ENCODE assay signal across 15 cellular contexts in the genomic region with DNA sequence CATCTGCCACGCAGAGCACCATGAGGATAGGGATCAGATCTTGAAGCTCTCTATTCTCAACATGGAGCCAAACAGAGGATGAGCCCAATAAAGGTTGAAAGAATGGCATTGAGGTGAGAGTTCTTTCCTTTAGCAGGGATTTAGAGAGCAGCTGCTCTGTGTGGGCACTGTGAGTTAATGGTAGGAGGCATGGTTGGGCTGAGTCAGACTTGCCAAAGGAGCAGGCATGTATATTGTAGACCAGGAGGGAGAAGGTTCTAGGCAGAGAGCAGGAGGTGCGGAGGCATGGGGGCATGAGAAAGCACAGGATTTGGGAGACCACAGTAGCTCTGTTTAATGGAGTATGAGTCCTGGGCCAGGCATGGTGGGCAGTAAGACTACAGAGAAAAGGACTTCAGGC. TPM values are rescaled to one million over a fixed set of nuclear protein-coding genes. Genes with fewer than 3 reads are reported as not detected.
DNase-seq lines count a peak whose midpoint lies in the region; TF ChIP-seq lines count a peak whose summit lies in the region.
"Had no signal": no experiment of that assay in that cellular context is flagged by ENCODE, and none has a peak within 500 bp of the region (broad histone marks: within the 10 kb centered on the region; RNA-seq: fewer than 3 reads in every experiment).

No MANE protein-coding gene starts in this region.

- H3K4me3 Mint-ChIP-seq in HFFc6, result no peak overlapping the region; the same call in 1 of the 2 replicates
- H3K4me3 Mint-ChIP-seq in osteocyte (ENCODE audit: unreplicated experiment), result no peak overlapping the region
- H3K4me3 Mint-ChIP-seq: activated B cell treated with CpG ODN at 0.5 μM for 24 hours; B cell; central memory CD8-positive, alpha-beta T cell; H9 had no signal

- peak; percentile 50 for DNase-seq in Ammon's horn (ENCODE audit: low spot score)
- DNase-seq in HFFc6, result no peak
- peak in 18 of 61 donors; percentile 13 to 80 (median 32) for DNase-seq in caudate nucleus (lab: John Stamatoyannopoulos, UW)
- no peak for DNase-seq in osteocyte (ENCODE audit: extremely low spot score, unreplicated experiment)
- no peak for DNase-seq in stimulated activated CD8-positive, alpha-beta memory T cell treated with anti-CD3 and anti-CD28 coated beads, Interleukin-4, amount 100 ng/mL, for 48 hours
- DNase-seq in NCI-H2029 (lab: John Stamatoyannopoulos, UW), result no peak
- DNase-seq in dedifferentiated amniotic fluid mesenchymal stem cell (ENCODE audit: extremely low spot score), result no peak
- DNase-seq: activated B cell treated with CpG ODN at 0.5 μM for 24 hours, foreskin fibroblast, H9, NCI-H1694, NCI-H446, Right ventricle myocardium superior had no signal

- H3K9me3 Mint-ChIP-seq in HFFc6, result no peaks in the 10 kb centered on the region
- H3K9me3 Mint-ChIP-seq in osteocyte (ENCODE audit: unreplicated experiment), result no peaks in the 10 kb centered on the region
- H3K9me3 Mint-ChIP-seq: activated B cell treated with CpG ODN at 0.5 μM for 24 hours; central memory CD8-positive, alpha-beta T cell; H9 had no signal

- peaks cover 4% of the 10 kb centered on the region; the same call in 1 of the 2 replicates for H3K4me1 Mint-ChIP-seq in HFFc6 (ENCODE audit: low read depth)
- H3K4me1 Mint-ChIP-seq in osteocyte (ENCODE audit: unreplicated experiment), result peaks cover 16% of the 10 kb centered on the region
- H3K4me1 Mint-ChIP-seq: activated B cell treated with CpG ODN at 0.5 μM for 24 hours, B cell, H9 had no signal

- TF ChIP-seq CTCF in HFFc6 (IDR thresholded peaks at IDR 0.05), result no peak
- no peak for TF ChIP-seq CTCF in osteocyte (IDR thresholded peaks at IDR 0.05)

- H3K27me3 Mint-ChIP-seq in HFFc6 (ENCODE audit: insufficient read depth), result no peaks in the 10 kb centered on the region; the same call in 1 of the 2 replicates
- no peaks in the 10 kb centered on the region for H3K27me3 Mint-ChIP-seq in osteocyte (ENCODE audit: unreplicated experiment)
- H3K27me3 Mint-ChIP-seq: activated B cell treated with CpG ODN at 0.5 μM for 24 hours; B cell; central memory CD8-positive, alpha-beta T cell had no signal

- H3K27ac ChIP-seq in caudate nucleus (ENCODE audit: low read depth, low read length), result peak overlapping the region; percentile 72

- peak overlapping the region; percentile 1; the same call in 1 of the 2 replicates for H3K27ac Mint-ChIP-seq in HFFc6
- peak overlapping the region; percentile 64 for H3K27ac Mint-ChIP-seq in osteocyte (ENCODE audit: unreplicated experiment)
- H3K27ac Mint-ChIP-seq: B cell had no signal

- H3K36me3 Mint-ChIP-seq in HFFc6 (ENCODE audit: low read depth), result peaks cover 10% of the 10 kb centered on the region
- peaks cover 36% of the 10 kb centered on the region for H3K36me3 Mint-ChIP-seq in osteocyte (ENCODE audit: unreplicated experiment)

RNA-seq across cellular contexts. Expression of gene TMEM53, which starts 32.0 kb away (rescaled TPM):
- total RNA-seq in HFFc6 (2021; fragmentation: NEBNext Ultra II Directional; extraction: Animal tissue kit (Norgen Biotek cat#: 25700)), result 1 to 10 TPM; 3.2 to 5.0 (median 4.4) TPM
- 6.6 and 7.6 TPM in 2 replicates for total RNA-seq in osteocyte

RNA-seq across cellular contexts. Expression of gene ARMH1, which starts 32.3 kb away (rescaled TPM):
- under 1 TPM in 4 of 6 experiments, not detected in 2; 0.14 to 0.41 (median 0.32) TPM for total RNA-seq in HFFc6 (2021; fragmentation: NEBNext Ultra II Directional; extraction: Animal tissue kit (Norgen Biotek cat#: 25700))
- 2.7 and 3.0 TPM in 2 replicates for total RNA-seq in osteocyte
